In genomic region chr18:51751901-51752300, GRCh38 we compare ENCODE assay signal across 21 cellular contexts.
DNase-seq lines count a peak whose midpoint lies in the region; ATAC-seq and TF ChIP-seq lines count a peak whose summit lies in the region.
"Had no signal": no experiment of that assay in that cellular context is flagged by ENCODE, and none has a peak within 500 bp of the region (broad histone marks: within the 10 kb centered on the region; RNA-seq: fewer than 3 reads in every experiment).

No MANE protein-coding gene starts in this region.

- POLR2A ChIA-PET in MCF 10A (lab: Yijun Ruan, JAX) = no interaction called here
- POLR2A ChIA-PET in activated CD8-positive, alpha-beta T cell treated with anti-CD3 and anti-CD28 coated beads for 36 hours (lab: Charles Lee) = no interaction called here

- peak overlapping the region; percentile 62 for H3K9ac ChIP-seq in smooth muscle cell (ENCODE audit: low read depth)

- DNase-seq in MCF 10A (ENCODE audit: unreplicated experiment) (peak; percentile 18), breast epithelium (ENCODE audit: low spot score in 2 of 2) (no peak), SJCRH30 (peak; percentile 43 to 60), smooth muscle cell (lab: John Stamatoyannopoulos, UW; ENCODE audit: unreplicated experiment) (no peak), cortex of kidney (lab: John Stamatoyannopoulos, UW) (no peak), Kasumi-1 (lab: John Stamatoyannopoulos, UW) (no peak)
- no peak for DNase-seq in activated CD8-positive, alpha-beta T cell treated with anti-CD3 and anti-CD28 coated beads for 36 hours
- DNase-seq: activated CD8-positive, alpha-beta memory T cell treated with anti-CD3 and anti-CD28 coated beads for 24 hours; activated T-cell treated with anti-CD3 and anti-CD28 coated beads, Interleukin-2, amount 50 U/mL, for 72 hours; dermis blood vessel endothelial cell; foreskin keratinocyte; NCI-H1105 treated with DMSO at 0.1 percent for 48 hours; NCI-H2107; OCI-M1; retina; SIG-M5; stimulated activated naive CD4-positive, alpha-beta T cell had no signal

- no peaks in the 10 kb centered on the region for H3K4me1 Mint-ChIP-seq in MCF 10A (ENCODE audit: insufficient read depth, unreplicated experiment)
- no peaks in the 10 kb centered on the region for H3K4me1 Mint-ChIP-seq in activated CD8-positive, alpha-beta T cell treated with anti-CD3 and anti-CD28 coated beads for 36 hours (ENCODE audit: low read depth)

- H3K27ac ChIP-seq in breast epithelium (no peak overlapping the region), SJCRH30 (0 out of 2 replicates have a peak overlapping the region, but pooled peaks have one; percentile 25), smooth muscle cell (ENCODE audit: low read depth) (peak overlapping the region; percentile 87)
- H3K27ac ChIP-seq: C4-2B, foreskin keratinocyte, tibial nerve had no signal

- peak; percentile 74 for ATAC-seq in HG02852 (IDR thresholded peaks at IDR 0.05; ENCODE audit: unreplicated experiment)
- no peak for ATAC-seq in activated CD8-positive, alpha-beta T cell treated with anti-CD3 and anti-CD28 coated beads for 36 hours
- ATAC-seq: foreskin keratinocyte had no signal

- TF ChIP-seq POLR2A in breast epithelium (IDR thresholded peaks at IDR 0.05) = no peak

- H3K27ac Mint-ChIP-seq in MCF 10A (ENCODE audit: low read depth, unreplicated experiment) = no peak overlapping the region
- no peak overlapping the region for H3K27ac Mint-ChIP-seq in activated CD8-positive, alpha-beta T cell treated with anti-CD3 and anti-CD28 coated beads for 36 hours
- H3K27ac Mint-ChIP-seq: activated naive CD8-positive, alpha-beta T cell; activated T-cell treated with anti-CD3 and anti-CD28 coated beads, Interleukin-2, amount 50 U/mL, for 72 hours had no signal

- H3K4me1 ChIP-seq in breast epithelium (no peaks in the 10 kb centered on the region), SJCRH30 (peaks cover 5% of the 10 kb centered on the region; the same call in 1 of the 2 replicates), smooth muscle cell (ENCODE audit: low read depth) (no peaks in the 10 kb centered on the region)
- H3K4me1 ChIP-seq: foreskin keratinocyte, tibial nerve had no signal

- TF ChIP-seq CTCF in MCF 10A (IDR thresholded peaks at IDR 0.05; ENCODE audit: unreplicated experiment) (no peak), breast epithelium (IDR thresholded peaks at IDR 0.05) (no peak), smooth muscle cell (IDR thresholded peaks at IDR 0.05; ENCODE audit: borderline replicate concordance, insufficient read depth, poor library complexity, severe bottlenecking) (no peak)
- no peak for TF ChIP-seq CTCF in activated CD8-positive, alpha-beta T cell treated with anti-CD3 and anti-CD28 coated beads for 36 hours (IDR thresholded peaks at IDR 0.05)

- H3K9me3 ChIP-seq in breast epithelium = no peaks in the 10 kb centered on the region
- H3K9me3 ChIP-seq in SJCRH30 (replicated peaks) = no peaks in the 10 kb centered on the region
- H3K9me3 ChIP-seq in smooth muscle cell (replicated peaks; ENCODE audit: low read depth) = no peaks in the 10 kb centered on the region
- H3K9me3 ChIP-seq: tibial nerve had no signal

- 21% methylated on average over 4 of the region's 4 CpGs for WGBS in smooth muscle cell (ENCODE audit: low lambda C conversion rate)

- no peaks in the 10 kb centered on the region for H3K36me3 Mint-ChIP-seq in MCF 10A (ENCODE audit: insufficient read depth, unreplicated experiment)
- H3K36me3 Mint-ChIP-seq in activated CD8-positive, alpha-beta T cell treated with anti-CD3 and anti-CD28 coated beads for 36 hours (ENCODE audit: low read depth) = no peaks in the 10 kb centered on the region
- H3K36me3 Mint-ChIP-seq: activated naive CD8-positive, alpha-beta T cell had no signal

- H3F3A ChIP-seq in smooth muscle cell (ENCODE audit: low read depth) = no peaks in the 10 kb centered on the region

- peak overlapping the region; percentile 41 for H2AFZ ChIP-seq in smooth muscle cell (ENCODE audit: low read depth)

- no peaks in the 10 kb centered on the region for H3K79me2 ChIP-seq in smooth muscle cell (ENCODE audit: low read depth)

- no peaks in the 10 kb centered on the region for H3K9me3 Mint-ChIP-seq in MCF 10A (ENCODE audit: unreplicated experiment)
- no peaks in the 10 kb centered on the region for H3K9me3 Mint-ChIP-seq in activated CD8-positive, alpha-beta T cell treated with anti-CD3 and anti-CD28 coated beads for 36 hours

- no peaks in the 10 kb centered on the region for H4K20me1 ChIP-seq in smooth muscle cell (ENCODE audit: low read depth)

- no peaks in the 10 kb centered on the region for H3K27me3 ChIP-seq in breast epithelium
- no peaks in the 10 kb centered on the region for H3K27me3 ChIP-seq in SJCRH30
- peaks cover 7% of the 10 kb centered on the region for H3K27me3 ChIP-seq in smooth muscle cell (ENCODE audit: low read depth)
- H3K27me3 ChIP-seq: foreskin keratinocyte, tibial nerve had no signal

- intact Hi-C loops in MCF 10A (cut with micrococcal nuclease) = no loop called here
- intact Hi-C loops in breast epithelium (cut with DNase I; ENCODE audit: low total_unique reads) = no loop called here
- intact Hi-C loops in activated CD8-positive, alpha-beta T cell treated with anti-CD3 and anti-CD28 coated beads for 36 hours (cut with micrococcal nuclease) = no loop called here

- H3K27me3 Mint-ChIP-seq in MCF 10A (ENCODE audit: insufficient read depth, unreplicated experiment) = peaks cover 44% of the 10 kb centered on the region
- peaks cover 2% of the 10 kb centered on the region for H3K27me3 Mint-ChIP-seq in activated CD8-positive, alpha-beta T cell treated with anti-CD3 and anti-CD28 coated beads for 36 hours
- H3K27me3 Mint-ChIP-seq: activated naive CD8-positive, alpha-beta T cell had no signal

- H3K4me2 ChIP-seq in smooth muscle cell = peak overlapping the region; percentile 67

- H3K4me3 ChIP-seq in breast epithelium = no peak overlapping the region
- H3K4me3 ChIP-seq in SJCRH30 = no peak overlapping the region
- H3K4me3 ChIP-seq in smooth muscle cell = no peak overlapping the region
- H3K4me3 ChIP-seq: tibial nerve had no signal

- H3K36me3 ChIP-seq in breast epithelium = no peaks in the 10 kb centered on the region
- H3K36me3 ChIP-seq in SJCRH30 = no peaks in the 10 kb centered on the region
- H3K36me3 ChIP-seq in smooth muscle cell (ENCODE audit: low read depth) = no peaks in the 10 kb centered on the region
- H3K36me3 ChIP-seq: tibial nerve had no signal

- H3K4me3 Mint-ChIP-seq in MCF 10A (ENCODE audit: unreplicated experiment) = no peak overlapping the region
- no peak overlapping the region for H3K4me3 Mint-ChIP-seq in activated CD8-positive, alpha-beta T cell treated with anti-CD3 and anti-CD28 coated beads for 36 hours
- H3K4me3 Mint-ChIP-seq: activated naive CD8-positive, alpha-beta T cell; activated T-cell treated with anti-CD3 and anti-CD28 coated beads, Interleukin-2, amount 50 U/mL, for 72 hours had no signal

- BruUV-seq in MCF 10A (replicated peaks; lab: Mats Ljungman, UMichigan) = no TSS peak

- CTCF ChIA-PET in MCF 10A (lab: Yijun Ruan, JAX) = interaction anchor here (0.6 kb wide), 1 partner anchor 509 kb away, joined by 3 read pairs; no protein-coding TSS in a partner anchor
- CTCF ChIA-PET in activated CD8-positive, alpha-beta T cell treated with anti-CD3 and anti-CD28 coated beads for 36 hours (lab: Charles Lee) = interaction anchor here (0.7 kb wide), 1 partner anchor 17 kb away, joined by 3 read pairs; no protein-coding TSS in a partner anchor

Comparison
In these comparisons a context has a peak if more than half of its experiments do, and no peak if none do; other contexts are left out.
1. DNase-seq: peak in MCF 10A (single experiment) and SJCRH30 (2 of 2); none in breast epithelium (0 of 2), smooth muscle cell (single experiment), cortex of kidney (single experiment), activated CD8-positive, alpha-beta T cell treated with anti-CD3 and anti-CD28 coated beads for 36 hours (single experiment) and Kasumi-1 (0 of 2).
2. H3K27ac ChIP-seq: peak in SJCRH30 (single experiment) and smooth muscle cell (single experiment); none in breast epithelium (0 of 2).